In the genomic region with DNA sequence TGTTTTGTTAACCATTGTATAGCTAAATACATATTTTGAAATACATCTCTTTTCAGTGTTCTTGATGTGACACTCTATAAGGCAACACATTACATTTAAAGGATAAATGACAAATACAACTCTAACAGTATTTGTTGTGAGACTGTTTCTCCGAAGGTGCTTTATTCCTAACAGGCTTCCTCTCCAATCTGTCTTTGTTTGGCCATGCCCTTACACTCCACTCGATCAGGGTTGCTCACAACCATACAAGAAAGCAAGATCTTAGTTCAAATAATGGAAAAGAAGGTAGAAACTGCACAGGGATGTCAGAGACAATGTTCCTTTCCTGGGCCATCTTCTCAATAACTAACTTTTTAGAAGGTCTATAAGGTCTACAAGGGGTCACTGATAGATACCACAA, we compare ENCODE assay signal across 14 cellular contexts. TPM values are rescaled to one million over a fixed set of nuclear protein-coding genes. Genes with fewer than 3 reads are reported as not detected.
DNase-seq lines count a peak whose midpoint lies in the region; ATAC-seq and TF ChIP-seq lines count a peak whose summit lies in the region.
"Had no signal": no experiment of that assay in that cellular context is flagged by ENCODE, and none has a peak within 500 bp of the region (broad histone marks: within the 10 kb centered on the region; RNA-seq: fewer than 3 reads in every experiment).

No MANE protein-coding gene starts in this region.

- H3K27ac ChIP-seq in KMS-11 (peak overlapping the region; percentile 89; the same call in 1 of the 2 replicates), endodermal cell (ENCODE audit: low read depth, low read length) (no peak overlapping the region)

- H4K20me1 ChIP-seq in KMS-11 (ENCODE audit: insufficient read depth), result no peaks in the 10 kb centered on the region

- H3K27ac Mint-ChIP-seq in Calu3 (ENCODE audit: unreplicated experiment) (peak overlapping the region; percentile 85), endodermal cell (peak overlapping the region; percentile 26), neural crest cell (ENCODE audit: unreplicated experiment) (peak overlapping the region; percentile 25)
- no peak overlapping the region for H3K27ac Mint-ChIP-seq in activated T-helper 17 cell treated with anti-CD3 and anti-CD28 coated beads, Interleukin-2, amount 50 U/mL, for 72 hours

- peaks cover 88% of the 10 kb centered on the region for H3K79me2 ChIP-seq in KMS-11 (ENCODE audit: insufficient read depth, low read depth)

- no peak overlapping the region for H2AFZ ChIP-seq in KMS-11 (ENCODE audit: low read depth)

- no peak overlapping the region for H3K4me3 ChIP-seq in KMS-11 (IDR thresholded peaks at IDR 0.05; ENCODE audit: insufficient read depth, low read depth, low read length)
- H3K4me3 ChIP-seq in endodermal cell (ENCODE audit: low read length), result no peak overlapping the region

- CTCF ChIA-PET in Calu3 (lab: Charles Lee), result interaction anchor here (1.1 kb wide), 1 partner anchor 52 kb away, joined by 3 read pairs; no protein-coding TSS in a partner anchor

- no peaks in the 10 kb centered on the region for H3K27me3 ChIP-seq in KMS-11 (ENCODE audit: insufficient read depth, low read depth)
- H3K27me3 ChIP-seq in endodermal cell (ENCODE audit: control insufficient read depth, insufficient read depth, low read length, poor library complexity, severe bottlenecking), result no peaks in the 10 kb centered on the region

- intact Hi-C loops in Calu3 (cut with micrococcal nuclease; ENCODE audit: unreplicated experiment), result loop anchor here (5.0 kb wide), 3 partner anchors 36 to 64 kb away; a partner anchor contains a TSS

- BruUV-seq in Calu3 (replicated peaks; lab: Mats Ljungman, UMichigan), result no TSS peak

- H3K36me3 ChIP-seq in KMS-11 (ENCODE audit: insufficient read depth), result no peaks in the 10 kb centered on the region
- peaks cover 4% of the 10 kb centered on the region for H3K36me3 ChIP-seq in endodermal cell (ENCODE audit: control insufficient read depth, insufficient read depth, low read length)

- H3K36me3 Mint-ChIP-seq in Calu3 (ENCODE audit: insufficient read depth, unreplicated experiment) (no peaks in the 10 kb centered on the region), endodermal cell (ENCODE audit: low read depth) (no peaks in the 10 kb centered on the region), neural crest cell (ENCODE audit: low read depth) (peaks cover 4% of the 10 kb centered on the region)
- no peaks in the 10 kb centered on the region for H3K36me3 Mint-ChIP-seq in activated T-helper 17 cell treated with anti-CD3 and anti-CD28 coated beads, Interleukin-2, amount 50 U/mL, for 72 hours (ENCODE audit: low read depth)

- H3K4me1 ChIP-seq in KMS-11 (ENCODE audit: low read depth, poor library complexity, severe bottlenecking), result peaks cover 70% of the 10 kb centered on the region
- H3K4me1 ChIP-seq in endodermal cell (ENCODE audit: control insufficient read depth, insufficient read depth, low read length), result no peaks in the 10 kb centered on the region

- H3K27me3 Mint-ChIP-seq in Calu3 (ENCODE audit: unreplicated experiment) (no peaks in the 10 kb centered on the region), endodermal cell (ENCODE audit: insufficient read depth) (no peaks in the 10 kb centered on the region), neural crest cell (ENCODE audit: low read depth) (no peaks in the 10 kb centered on the region)
- H3K27me3 Mint-ChIP-seq in activated T-helper 17 cell treated with anti-CD3 and anti-CD28 coated beads, Interleukin-2, amount 50 U/mL, for 72 hours, result no peaks in the 10 kb centered on the region

- H3K4me1 Mint-ChIP-seq in Calu3 (ENCODE audit: low read depth, unreplicated experiment) (peaks cover 34% of the 10 kb centered on the region), endodermal cell (peaks cover 20% of the 10 kb centered on the region), neural crest cell (peaks cover 12% of the 10 kb centered on the region)
- peaks cover 14% of the 10 kb centered on the region for H3K4me1 Mint-ChIP-seq in activated T-helper 17 cell treated with anti-CD3 and anti-CD28 coated beads, Interleukin-2, amount 50 U/mL, for 72 hours

- H3K9me3 ChIP-seq in endodermal cell (ENCODE audit: control insufficient read depth, low read length), result no peaks in the 10 kb centered on the region

- ATAC-seq in GM21390 (IDR thresholded peaks at IDR 0.05; ENCODE audit: unreplicated experiment), result no peak
- no peak for ATAC-seq in activated T-helper 17 cell treated with anti-CD3 and anti-CD28 coated beads, Interleukin-2, amount 50 U/mL, for 72 hours (replicated peaks)
- ATAC-seq: Panc1, Right ventricle myocardium inferior had no signal

- no peak for DNase-seq in Calu3
- DNase-seq in endodermal cell, result no peak
- DNase-seq in neural crest cell (ENCODE audit: low read depth, low spot score), result no peak
- no peak for DNase-seq in KG1 (lab: John Stamatoyannopoulos, UW)
- DNase-seq in D341Med (ENCODE audit: low spot score), result no peak
- DNase-seq: AML-193, GF-D8, NCI-H1436 treated with DMSO at 0.1 percent for 48 hours, NCI-H226 had no signal

- H3K9ac ChIP-seq in KMS-11, result no peak overlapping the region
- no peak overlapping the region for H3K9ac ChIP-seq in endodermal cell (ENCODE audit: extremely low read depth, low read length, poor library complexity, severe bottlenecking)

- TF ChIP-seq CTCF in Calu3 (IDR thresholded peaks at IDR 0.05; ENCODE audit: unreplicated experiment) (no peak), KMS-11 (conservative IDR thresholded peaks at IDR 0.05; ENCODE audit: low read depth, low read length) (no peak), endodermal cell (conservative IDR thresholded peaks at IDR 0.05) (no peak), neural crest cell (conservative IDR thresholded peaks at IDR 0.05) (no peak)

- WGBS in endodermal cell (ENCODE audit: insufficient coverage in 1 of 2, insufficient read length in 1 of 2), 2 experiments, result no CpG with 5 or more reads among the region's 2 CpGs

- peak overlapping the region; percentile 98 for H3K4me2 ChIP-seq in KMS-11

- H3K9me3 Mint-ChIP-seq in Calu3 (ENCODE audit: low read depth, unreplicated experiment), result no peaks in the 10 kb centered on the region
- no peaks in the 10 kb centered on the region for H3K9me3 Mint-ChIP-seq in endodermal cell
- peaks cover 4% of the 10 kb centered on the region for H3K9me3 Mint-ChIP-seq in neural crest cell
- H3K9me3 Mint-ChIP-seq in activated T-helper 17 cell treated with anti-CD3 and anti-CD28 coated beads, Interleukin-2, amount 50 U/mL, for 72 hours, result no peaks in the 10 kb centered on the region

- H3K4me3 Mint-ChIP-seq in Calu3 (ENCODE audit: low read depth, unreplicated experiment) (peak overlapping the region; percentile 26), endodermal cell (no peak overlapping the region), neural crest cell (no peak overlapping the region)
- no peak overlapping the region for H3K4me3 Mint-ChIP-seq in activated T-helper 17 cell treated with anti-CD3 and anti-CD28 coated beads, Interleukin-2, amount 50 U/mL, for 72 hours

RNA-seq across cellular contexts. Expression of a gene that starts 36.5 kb away (rescaled TPM):
- total RNA-seq in Calu3 (2022) (21.8 and 23.5 TPM in 2 replicates), endodermal cell (10 to 100 TPM; 26.8 to 62.2 TPM), neural crest cell (20.4 and 22.2 TPM in 2 replicates)
- 12.2 TPM for polyA plus RNA-seq in endodermal cell (2013, experiment 1 of 2)
- 12.2 TPM for polyA plus RNA-seq in endodermal cell (2013, experiment 2 of 2)
- total RNA-seq in activated T-helper 17 cell treated with anti-CD3 and anti-CD28 coated beads, Interleukin-2, amount 50 U/mL, for 72 hours, result 10 to 100 TPM in 1 of 2 donors, 1 to 10 TPM in 1; 7.9 to 10.3 TPM
